In genomic region chr17:74386397-74386796, GRCh38 we compare ENCODE assay signal across 18 cellular contexts. TPM values are rescaled to one million over a fixed set of nuclear protein-coding genes. Genes with fewer than 3 reads are reported as not detected.
A peak's percentile ranks its signal among the peaks of the same experiment; 100 is the strongest.
DNase-seq lines count a peak whose midpoint lies in the region; ATAC-seq, FAIRE-seq and TF ChIP-seq lines count a peak whose summit lies in the region.
"Had no signal": no experiment of that assay in that cellular context is flagged by ENCODE, and none has a peak within 500 bp of the region (broad histone marks: within the 10 kb centered on the region; RNA-seq: fewer than 3 reads in every experiment).

No MANE protein-coding gene starts in this region.

- H3K9me3 ChIP-seq in liver (ENCODE audit: control insufficient read depth in 4 of 4, low read length in 3 of 4) (no peaks in the 10 kb centered on the region), HepG2 (ENCODE audit: low read length) (no peaks in the 10 kb centered on the region), duodenal mucosa (ENCODE audit: control insufficient read depth in 1 of 2, low read length in 2 of 2) (no peaks in the 10 kb centered on the region), upper lobe of right lung (no peaks in the 10 kb centered on the region), ovary (no peaks in the 10 kb centered on the region)

- H3K27ac ChIP-seq in liver (ENCODE audit: low read depth in 1 of 2, low read length in 2 of 2): peak overlapping the region in 1 of 2 donors; percentile 25
- H3K27ac ChIP-seq in HepG2 (ENCODE audit: extremely low read length, insufficient read depth, low read length): no peak overlapping the region
- H3K27ac ChIP-seq in duodenal mucosa (ENCODE audit: low read depth, low read length): peak overlapping the region; percentile 70
- H3K27ac ChIP-seq in upper lobe of right lung: no peak overlapping the region
- peak overlapping the region in 1 of 2 donors; percentile 33 for H3K27ac ChIP-seq in ovary
- H3K27ac ChIP-seq: 22Rv1, C4-2B, WERI-Rb-1 had no signal

- H3K27me3 ChIP-seq in liver (ENCODE audit: control insufficient read depth in 4 of 4, insufficient read depth in 4 of 4, low read length in 3 of 4): no peaks in the 10 kb centered on the region
- H3K27me3 ChIP-seq in HepG2 (ENCODE audit: control insufficient read depth in 1 of 2, insufficient read depth in 2 of 2, low read length in 2 of 2): peaks cover 2 to 14% of the 10 kb centered on the region in 2 experiments; a peak in 3 of 5 replicates
- H3K27me3 ChIP-seq in duodenal mucosa (ENCODE audit: control insufficient read depth in 1 of 2, insufficient read depth in 2 of 2, low read length in 2 of 2): no peaks in the 10 kb centered on the region
- no peaks in the 10 kb centered on the region for H3K27me3 ChIP-seq in upper lobe of right lung
- H3K27me3 ChIP-seq in H7 (ENCODE audit: control insufficient read depth, insufficient read depth, low read length): no peaks in the 10 kb centered on the region
- H3K27me3 ChIP-seq in ovary: no peaks in the 10 kb centered on the region

- no TSS peak for BruUV-seq in HepG2 (replicated peaks; lab: Mats Ljungman, UMichigan)

- H3K36me3 ChIP-seq in liver (ENCODE audit: control insufficient read depth in 4 of 4, insufficient read depth in 3 of 4, low read depth in 1 of 4, low read length in 3 of 4): no peaks in the 10 kb centered on the region
- H3K36me3 ChIP-seq in HepG2 (replicated peaks in 1 of 2; ENCODE audit: control insufficient read depth in 1 of 2, insufficient read depth in 2 of 2, low read length in 2 of 2): no peaks in the 10 kb centered on the region
- H3K36me3 ChIP-seq in duodenal mucosa (ENCODE audit: control insufficient read depth in 1 of 2, insufficient read depth in 2 of 2, low read length in 2 of 2): no peaks in the 10 kb centered on the region
- no peaks in the 10 kb centered on the region for H3K36me3 ChIP-seq in upper lobe of right lung
- H3K36me3 ChIP-seq in H7 (replicated peaks; ENCODE audit: control insufficient read depth, insufficient read depth, low read length): no peaks in the 10 kb centered on the region
- no peaks in the 10 kb centered on the region for H3K36me3 ChIP-seq in ovary
- H3K36me3 ChIP-seq: WERI-Rb-1 had no signal

- ATAC-seq in HepG2: no peak
- no peak for ATAC-seq in upper lobe of right lung
- ATAC-seq: effector memory CD8-positive, alpha-beta T cell had no signal

- no peaks in the 10 kb centered on the region for H3K4me1 ChIP-seq in liver (ENCODE audit: control insufficient read depth in 4 of 4, insufficient read depth in 4 of 4, low read length in 3 of 4)
- H3K4me1 ChIP-seq in HepG2 (ENCODE audit: insufficient read depth, low read length): peaks cover 14% of the 10 kb centered on the region; the same call in 1 of the 2 replicates
- peaks cover 13 to 25% of the 10 kb centered on the region in 2 donors for H3K4me1 ChIP-seq in duodenal mucosa (ENCODE audit: control insufficient read depth in 1 of 2, insufficient read depth in 2 of 2, low read length in 2 of 2)
- no peaks in the 10 kb centered on the region for H3K4me1 ChIP-seq in upper lobe of right lung
- no peaks in the 10 kb centered on the region for H3K4me1 ChIP-seq in ovary (ENCODE audit: insufficient read depth)

- H2AFZ ChIP-seq in HepG2 (ENCODE audit: low read length): no peak overlapping the region

- no peak for TF ChIP-seq RAD21 in liver (IDR thresholded peaks at IDR 0.05)
- no peak for TF ChIP-seq RAD21 in HepG2 (CRISPR knock-in tag; IDR thresholded peaks at IDR 0.05)

- no peak overlapping the region for H3K4me2 ChIP-seq in HepG2 (ENCODE audit: low read depth, low read length)

- DNase-seq in HepG2 (ENCODE audit: low spot score) (no peak), islet precursor cell (peak; percentile 57), upper lobe of right lung (no peak), H7 (no peak), ovary (no peak)
- DNase-seq in central memory CD4-positive, alpha-beta T cell: no peak
- DNase-seq: activated effector memory CD4-positive, alpha-beta T cell treated with anti-CD3 and anti-CD28 coated beads, Interleukin-2, amount 50 U/mL, for 16 hours; effector memory CD8-positive, alpha-beta T cell; NCI-H1436 treated with DMSO at 0.1 percent for 48 hours; stimulated activated CD4-positive, alpha-beta T cell treated with anti-CD3 and anti-CD28 coated beads, Interleukin-15, amount 100 ng/mL, for 24 hours; WERI-Rb-1 had no signal

- TF ChIP-seq POLR2A in HepG2 (IDR thresholded peaks at IDR 0.05; ENCODE audit: insufficient read depth in 1 of 2, low read depth in 2 of 2, low read length in 2 of 2) (no peak), ovary (IDR thresholded peaks at IDR 0.05) (no peak)

- no peak overlapping the region for H3K4me3 ChIP-seq in liver (ENCODE audit: low read depth in 1 of 3, low read length in 3 of 3)
- H3K4me3 ChIP-seq in HepG2 (replicated peaks in 1 of 3; ENCODE audit: insufficient read depth in 1 of 3, low read depth in 2 of 3, low read length in 3 of 3): no peak overlapping the region
- no peak overlapping the region for H3K4me3 ChIP-seq in duodenal mucosa (ENCODE audit: low read depth in 1 of 2, low read length in 2 of 2)
- H3K4me3 ChIP-seq in upper lobe of right lung: no peak overlapping the region
- no peak overlapping the region for H3K4me3 ChIP-seq in H7 (ENCODE audit: insufficient read depth, low read depth, low read length)
- H3K4me3 ChIP-seq in ovary: no peak overlapping the region

- TF ChIP-seq EP300 in HepG2 (IDR thresholded peaks at IDR 0.05; ENCODE audit: low read depth in 2 of 2, low read length in 2 of 2): no peak
- no peak for TF ChIP-seq EP300 in HepG2 (CRISPR knock-in tag; IDR thresholded peaks at IDR 0.05; ENCODE audit: borderline replicate concordance)
- TF ChIP-seq EP300 in ovary (IDR thresholded peaks at IDR 0.05): no peak

- no peak for TF ChIP-seq CTCF in liver (IDR thresholded peaks at IDR 0.05; ENCODE audit: low read depth, low read length, missing input control)
- TF ChIP-seq CTCF in HepG2 (CRISPR knock-in tag; IDR thresholded peaks at IDR 0.05): no peak
- no peak for TF ChIP-seq CTCF in upper lobe of right lung (IDR thresholded peaks at IDR 0.05)
- TF ChIP-seq CTCF in ovary (IDR thresholded peaks at IDR 0.05): no peak

- no peak overlapping the region for H3K9ac ChIP-seq in liver (ENCODE audit: low read depth in 1 of 2, low read length in 2 of 2)
- no peak overlapping the region for H3K9ac ChIP-seq in HepG2 (ENCODE audit: insufficient read depth, low read depth, low read length)
- peak overlapping the region; percentile 0 to 25 for H3K9ac ChIP-seq in duodenal mucosa (ENCODE audit: low read depth in 1 of 2, low read length in 2 of 2)

- in situ Hi-C loops in HepG2 (cut with HindIII; ENCODE audit: extremely low pct_ligation_motif_present, low pct_unique_long_range_greater_than_20kb): no loop called here

- 72% methylated on average over 8 of the region's 8 CpGs for WGBS in liver
- 50% methylated on average over 8 of the region's 8 CpGs for WGBS in HepG2 (ENCODE audit: low lambda C conversion rate)
- 40 to 47% (median 41%) methylated on average over 8 of the region's 8 CpGs for WGBS in ovary, 3 donors

- no peaks in the 10 kb centered on the region for H3K79me2 ChIP-seq in HepG2 (ENCODE audit: insufficient read depth, low read length)

- intact Hi-C loops in HepG2 (cut with micrococcal nuclease; ENCODE audit: unreplicated experiment): no loop called here
- intact Hi-C loops in upper lobe of right lung (cut with DNase I): no loop called here
- intact Hi-C loops in ovary (cut with DNase I): no loop called here

- CTCF ChIA-PET in HepG2 (lab: Yijun Ruan, JAX; ENCODE audit: low intra/inter-chr PET ratio, low total read pairs): no interaction called here

- FAIRE-seq in HepG2 (lab: Jason Lieb, UNC): no peak
- FAIRE-seq: frontal cortex had no signal

- no peaks in the 10 kb centered on the region for H4K20me1 ChIP-seq in HepG2 (ENCODE audit: insufficient read depth, low read length)

- POLR2A ChIA-PET in HepG2 (lab: Yijun Ruan, JAX): no interaction called here

RNA-seq across cellular contexts. Expression of gene GPR142, which starts 19.1 kb away (rescaled TPM):
- total RNA-seq in liver (under 1 TPM in 1 of 2 donors, not detected in 1; 0.08 TPM), HepG2 (2016; rRNA removed; fragmentation: Illumina TruSeq; extraction: Trizol) (not detected in 2 replicates), upper lobe of right lung (not detected), ovary (under 1 TPM in 1 of 7 donors, not detected in 6; 0.25 TPM)
- polyA plus RNA-seq in liver (under 1 TPM in 1 of 2 donors, not detected in 1; 0.05 TPM), HepG2 (2011; rRNA removed) (not detected in 2 replicates), ovary (under 1 TPM in 1 of 2 donors, not detected in 1; 0.05 TPM)
- not detected in 2 replicates for total RNA-seq in HepG2 (2016; cell fraction: cytosol; rRNA removed; fragmentation: Illumina TruSeq; extraction: Trizol; ENCODE audit: low read depth)
- total RNA-seq in HepG2 (2016; cell fraction: insoluble cytoplasmic fraction; rRNA removed; fragmentation: Illumina TruSeq; extraction: Trizol): not detected in 2 replicates
- not detected in 2 replicates for total RNA-seq in HepG2 (2016; cell fraction: membrane; rRNA removed; fragmentation: Illumina TruSeq; extraction: Trizol)
- not detected in 2 replicates for total RNA-seq in HepG2 (2016; cell fraction: nucleus; rRNA removed; fragmentation: Illumina TruSeq; extraction: Trizol)
- not detected in 2 replicates for polyA plus RNA-seq in HepG2 (2011; cell fraction: cytosol; rRNA removed)
- polyA plus RNA-seq in HepG2 (2011; cell fraction: nucleus; rRNA removed): not detected in 2 replicates
- not detected in 2 replicates for polyA plus RNA-seq in HepG2 (2012)
- polyA plus RNA-seq in HepG2 (2016; cell fraction: cytosol; fragmentation: Illumina TruSeq; extraction: Trizol; ENCODE audit: low read depth): not detected in 2 replicates
- not detected in 2 replicates for polyA plus RNA-seq in HepG2 (2016; cell fraction: insoluble cytoplasmic fraction; fragmentation: Illumina TruSeq; extraction: Trizol; ENCODE audit: low read depth)
- polyA plus RNA-seq in HepG2 (2016; cell fraction: membrane; fragmentation: Illumina TruSeq; extraction: Trizol; ENCODE audit: low read depth): not detected in 2 replicates
- polyA plus RNA-seq in HepG2 (2016; cell fraction: nucleus; fragmentation: Illumina TruSeq; extraction: Trizol; ENCODE audit: insufficient read depth, low read depth): not detected in 2 replicates
- polyA minus RNA-seq in HepG2 (2011; rRNA and poly(A)+ RNA removed; ENCODE audit: low replicate concordance): not detected in 2 replicates
- polyA minus RNA-seq in HepG2 (2011; cell fraction: cytosol; rRNA and poly(A)+ RNA removed): not detected in 2 replicates
- polyA minus RNA-seq in HepG2 (2011; cell fraction: nucleus; rRNA and poly(A)+ RNA removed): not detected in 2 replicates
- total RNA-seq in H7 (2014; rRNA removed; shearing (Covaris generic)): not detected in 2 replicates
- total RNA-seq: frontal cortex, NCI-H460, osteocyte had no signal

RNA-seq across cellular contexts. Expression of gene BTBD17, which starts 24.7 kb away (rescaled TPM):
- not detected for total RNA-seq in liver
- polyA plus RNA-seq in liver: not detected
- not detected in 2 replicates for total RNA-seq in HepG2 (2016; rRNA removed; fragmentation: Illumina TruSeq; extraction: Trizol)
- total RNA-seq in HepG2 (2016; cell fraction: cytosol; rRNA removed; fragmentation: Illumina TruSeq; extraction: Trizol; ENCODE audit: low read depth): not detected in 2 replicates
- not detected in 2 replicates for total RNA-seq in HepG2 (2016; cell fraction: insoluble cytoplasmic fraction; rRNA removed; fragmentation: Illumina TruSeq; extraction: Trizol)
- total RNA-seq in HepG2 (2016; cell fraction: membrane; rRNA removed; fragmentation: Illumina TruSeq; extraction: Trizol): not detected in 2 replicates
- not detected in 2 replicates for total RNA-seq in HepG2 (2016; cell fraction: nucleus; rRNA removed; fragmentation: Illumina TruSeq; extraction: Trizol)
- not detected in 2 replicates for polyA plus RNA-seq in HepG2 (2011; rRNA removed)
- not detected in 2 replicates for polyA plus RNA-seq in HepG2 (2011; cell fraction: cytosol; rRNA removed)
- 0.09 TPM in 1 of 2 replicates, not detected in the other for polyA plus RNA-seq in HepG2 (2011; cell fraction: nucleus; rRNA removed)
- not detected in 2 replicates for polyA plus RNA-seq in HepG2 (2012)
- polyA plus RNA-seq in HepG2 (2016; cell fraction: cytosol; fragmentation: Illumina TruSeq; extraction: Trizol; ENCODE audit: low read depth): not detected in 2 replicates
- not detected in 2 replicates for polyA plus RNA-seq in HepG2 (2016; cell fraction: insoluble cytoplasmic fraction; fragmentation: Illumina TruSeq; extraction: Trizol; ENCODE audit: low read depth)
- polyA plus RNA-seq in HepG2 (2016; cell fraction: membrane; fragmentation: Illumina TruSeq; extraction: Trizol; ENCODE audit: low read depth): not detected in 2 replicates
- polyA plus RNA-seq in HepG2 (2016; cell fraction: nucleus; fragmentation: Illumina TruSeq; extraction: Trizol; ENCODE audit: insufficient read depth, low read depth): not detected in 2 replicates
- not detected in 2 replicates for polyA minus RNA-seq in HepG2 (2011; rRNA and poly(A)+ RNA removed; ENCODE audit: low replicate concordance)
- polyA minus RNA-seq in HepG2 (2011; cell fraction: cytosol; rRNA and poly(A)+ RNA removed): not detected in 2 replicates
- polyA minus RNA-seq in HepG2 (2011; cell fraction: nucleus; rRNA and poly(A)+ RNA removed): not detected in 2 replicates
- not detected for total RNA-seq in upper lobe of right lung
- total RNA-seq in H7 (2014; rRNA removed; shearing (Covaris generic)): 1.3 and 1.4 TPM in 2 replicates
- not detected for total RNA-seq in ovary
- not detected for polyA plus RNA-seq in ovary
- total RNA-seq: NCI-H460, osteocyte had no signal

RNA-seq across cellular contexts. Expression of gene GPRC5C, which starts 45.5 kb away (rescaled TPM):
- total RNA-seq in liver (10 to 100 TPM; 34.2 to 86.3 TPM), HepG2 (2016; rRNA removed; fragmentation: Illumina TruSeq; extraction: Trizol) (44.8 and 85.6 TPM in 2 replicates), upper lobe of right lung (48.6 TPM), ovary (100 to 1,000 TPM in 1 of 7 donors, 10 to 100 TPM in 6; 39.7 to 133 (median 63.9) TPM)
- polyA plus RNA-seq in liver (100 to 1,000 TPM; 153 to 195 TPM), HepG2 (2011; rRNA removed) (300 and 407 TPM in 2 replicates), ovary (10 to 100 TPM in 1 of 2 donors, 1 to 10 TPM in 1; 3.7 to 59.1 TPM)
- total RNA-seq in HepG2 (2016; cell fraction: cytosol; rRNA removed; fragmentation: Illumina TruSeq; extraction: Trizol; ENCODE audit: low read depth): 30.8 and 32.3 TPM in 2 replicates
- 41.2 and 86.3 TPM in 2 replicates for total RNA-seq in HepG2 (2016; cell fraction: insoluble cytoplasmic fraction; rRNA removed; fragmentation: Illumina TruSeq; extraction: Trizol)
- 50.5 and 55.5 TPM in 2 replicates for total RNA-seq in HepG2 (2016; cell fraction: membrane; rRNA removed; fragmentation: Illumina TruSeq; extraction: Trizol)
- 73.7 and 80.6 TPM in 2 replicates for total RNA-seq in HepG2 (2016; cell fraction: nucleus; rRNA removed; fragmentation: Illumina TruSeq; extraction: Trizol)
- polyA plus RNA-seq in HepG2 (2011; cell fraction: cytosol; rRNA removed): 276 and 424 TPM in 2 replicates
- 354 and 357 TPM in 2 replicates for polyA plus RNA-seq in HepG2 (2011; cell fraction: nucleus; rRNA removed)
- 111 and 131 TPM in 2 replicates for polyA plus RNA-seq in HepG2 (2012)
- 29.5 and 34.4 TPM in 2 replicates for polyA plus RNA-seq in HepG2 (2016; cell fraction: cytosol; fragmentation: Illumina TruSeq; extraction: Trizol; ENCODE audit: low read depth)
- polyA plus RNA-seq in HepG2 (2016; cell fraction: insoluble cytoplasmic fraction; fragmentation: Illumina TruSeq; extraction: Trizol; ENCODE audit: low read depth): 42.9 and 43.8 TPM in 2 replicates
- polyA plus RNA-seq in HepG2 (2016; cell fraction: membrane; fragmentation: Illumina TruSeq; extraction: Trizol; ENCODE audit: low read depth): 36.0 and 48.1 TPM in 2 replicates
- polyA plus RNA-seq in HepG2 (2016; cell fraction: nucleus; fragmentation: Illumina TruSeq; extraction: Trizol; ENCODE audit: insufficient read depth, low read depth): 131 and 142 TPM in 2 replicates
- polyA minus RNA-seq in HepG2 (2011; rRNA and poly(A)+ RNA removed; ENCODE audit: low replicate concordance): 39.8 and 712 TPM in 2 replicates
- polyA minus RNA-seq in HepG2 (2011; cell fraction: cytosol; rRNA and poly(A)+ RNA removed): 209 and 211 TPM in 2 replicates
- polyA minus RNA-seq in HepG2 (2011; cell fraction: nucleus; rRNA and poly(A)+ RNA removed): 108 and 116 TPM in 2 replicates
- total RNA-seq in H7 (2014; rRNA removed; shearing (Covaris generic)): 35.3 and 48.8 TPM in 2 replicates

Comparison
In these comparisons a context has a peak if more than half of its experiments do, and no peak if none do; other contexts are left out.
1. H3K9ac ChIP-seq: peak in duodenal mucosa (2 of 2); none in liver (0 of 2) and HepG2 (single experiment).